ENCODE assay signal across 33 cellular contexts in the genomic region with DNA sequence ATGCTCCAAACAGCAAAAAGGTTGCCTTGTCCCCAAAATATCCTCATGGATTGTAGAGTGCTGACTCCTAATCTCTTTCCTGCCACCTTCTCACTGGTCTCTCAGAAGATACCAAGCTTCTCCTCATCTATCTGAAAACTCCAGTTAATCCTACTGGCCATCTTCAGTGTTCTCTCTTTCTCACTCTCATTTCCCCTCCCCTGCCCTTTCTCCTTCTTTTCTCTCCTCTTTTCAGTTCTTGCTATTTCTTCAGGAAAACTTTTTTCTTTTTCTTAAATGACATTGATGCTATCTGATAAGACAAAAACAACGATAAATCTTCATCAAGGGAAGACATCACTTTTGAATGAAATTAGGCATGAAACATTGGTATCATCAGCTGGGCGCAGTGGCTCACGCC.
"Had no signal": no experiment of that assay in that cellular context is flagged by ENCODE, and none has a peak within 500 bp of the region (broad histone marks: within the 10 kb centered on the region; RNA-seq: fewer than 3 reads in every experiment).

No MANE protein-coding gene starts in this region.

- H3K27me3 Mint-ChIP-seq: activated CD4-positive, alpha-beta memory T cell treated with anti-CD3 and anti-CD28 coated beads for 36 hours; activated naive CD4-positive, alpha-beta T cell treated with anti-CD3 and anti-CD28 coated beads, Interleukin-2, amount 50 U/mL, for 24 hours; activated naive CD8-positive, alpha-beta T cell treated with anti-CD3 and anti-CD28 coated beads for 36 hours; activated naive CD8-positive, alpha-beta T cell treated with anti-CD3 and anti-CD28 coated beads, Interleukin-2, amount 50 U/mL, for 24 hours; brain had no signal

- H3K36me3 ChIP-seq: adrenal gland, ascending aorta, breast epithelium, cardiac muscle cell, colonic mucosa, gastroesophageal sphincter had no signal

- FAIRE-seq: endometrium, endothelial cell of umbilical vein had no signal

- H3K4me3 Mint-ChIP-seq: activated CD4-positive, alpha-beta memory T cell treated with anti-CD3 and anti-CD28 coated beads for 36 hours; activated CD8-positive, alpha-beta memory T cell treated with anti-CD3 and anti-CD28 coated beads, Interleukin-2, amount 10 ng/mL, durations not matched to agents 7 days and 5 days; activated CD8-positive, alpha-beta T cell treated with anti-CD3 and anti-CD28 coated beads, Interleukin-2, amount 10 ng/mL, durations not matched to agents 7 days and 5 days; activated naive CD4-positive, alpha-beta T cell treated with anti-CD3 and anti-CD28 coated beads for 36 hours; activated naive CD4-positive, alpha-beta T cell treated with anti-CD3 and anti-CD28 coated beads, Interleukin-2, amount 50 U/mL, for 24 hours; activated naive CD8-positive, alpha-beta T cell treated with anti-CD3 and anti-CD28 coated beads for 36 hours; activated naive CD8-positive, alpha-beta T cell treated with anti-CD3 and anti-CD28 coated beads, Interleukin-2, amount 50 U/mL, for 24 hours; activated T-helper 1 cell treated with anti-CD3 and anti-CD28 coated beads, Interleukin-12 subunit alpha, Interleukin-12 subunit beta, Interleukin-2, Interleukin-4 antibody, amounts not matched to agents 30 ng/mL and 10 ng/mL and 1 ng/mL, durations not matched to agents 14 hours and 24 hours and 36 hours; brain had no signal

- H3K4me3 ChIP-seq: adrenal gland, ascending aorta, breast epithelium, cardiac muscle cell, colonic mucosa, esophagus squamous epithelium, gastroesophageal sphincter had no signal

- H3K9me3 Mint-ChIP-seq: activated CD4-positive, alpha-beta memory T cell treated with anti-CD3 and anti-CD28 coated beads for 36 hours; activated naive CD4-positive, alpha-beta T cell treated with anti-CD3 and anti-CD28 coated beads for 36 hours; activated naive CD4-positive, alpha-beta T cell treated with anti-CD3 and anti-CD28 coated beads, Interleukin-2, amount 50 U/mL, for 24 hours; activated naive CD8-positive, alpha-beta T cell treated with anti-CD3 and anti-CD28 coated beads for 36 hours; activated naive CD8-positive, alpha-beta T cell treated with anti-CD3 and anti-CD28 coated beads, Interleukin-2, amount 50 U/mL, for 24 hours; activated T-helper 1 cell treated with anti-CD3 and anti-CD28 coated beads, Interleukin-12 subunit alpha, Interleukin-12 subunit beta, Interleukin-2, Interleukin-4 antibody, amounts not matched to agents 30 ng/mL and 10 ng/mL and 1 ng/mL, durations not matched to agents 14 hours and 24 hours and 36 hours; activated T-helper 2 cell treated with anti-CD3 and anti-CD28 coated beads, Interferon-gamma antibody, Interleukin-2, Interleukin-4, amounts not matched to agents 10 μg/mL and 5 μg/mL and 100 μg/mL, durations not matched to agents 14 hours and 24 hours and 36 hours; brain had no signal

- H3K27ac Mint-ChIP-seq: activated CD4-positive, alpha-beta memory T cell treated with anti-CD3 and anti-CD28 coated beads for 36 hours; activated CD8-positive, alpha-beta memory T cell treated with anti-CD3 and anti-CD28 coated beads, Interleukin-2, amount 10 ng/mL, durations not matched to agents 7 days and 5 days; activated CD8-positive, alpha-beta T cell treated with anti-CD3 and anti-CD28 coated beads, Interleukin-2, amount 10 ng/mL, durations not matched to agents 7 days and 5 days; activated naive CD4-positive, alpha-beta T cell treated with anti-CD3 and anti-CD28 coated beads for 36 hours; activated naive CD4-positive, alpha-beta T cell treated with anti-CD3 and anti-CD28 coated beads, Interleukin-2, amount 50 U/mL, for 24 hours; activated naive CD8-positive, alpha-beta T cell treated with anti-CD3 and anti-CD28 coated beads for 36 hours; activated naive CD8-positive, alpha-beta T cell treated with anti-CD3 and anti-CD28 coated beads, Interleukin-2, amount 50 U/mL, for 24 hours; activated T-helper 1 cell treated with anti-CD3 and anti-CD28 coated beads, Interleukin-12 subunit alpha, Interleukin-12 subunit beta, Interleukin-2, Interleukin-4 antibody, amounts not matched to agents 30 ng/mL and 10 ng/mL and 1 ng/mL, durations not matched to agents 14 hours and 24 hours and 36 hours; activated T-helper 2 cell treated with anti-CD3 and anti-CD28 coated beads, Interferon-gamma antibody, Interleukin-2, Interleukin-4, amounts not matched to agents 10 μg/mL and 5 μg/mL and 100 μg/mL, durations not matched to agents 14 hours and 24 hours and 36 hours; brain had no signal

- H3K27me3 ChIP-seq: adrenal gland, ascending aorta, breast epithelium, cardiac muscle cell, colonic mucosa, esophagus squamous epithelium, gastroesophageal sphincter had no signal

- H3K27ac ChIP-seq: adrenal gland, ascending aorta, breast epithelium, cardiac muscle cell, colonic mucosa, epithelial cell of prostate, esophagus squamous epithelium, gastroesophageal sphincter had no signal

- H3K36me3 Mint-ChIP-seq: activated CD8-positive, alpha-beta memory T cell treated with anti-CD3 and anti-CD28 coated beads, Interleukin-2, amount 10 ng/mL, durations not matched to agents 7 days and 5 days; activated naive CD8-positive, alpha-beta T cell treated with anti-CD3 and anti-CD28 coated beads for 36 hours had no signal

- ATAC-seq: activated CD8-positive, alpha-beta memory T cell treated with anti-CD3 and anti-CD28 coated beads, Interleukin-2, amount 10 ng/mL, durations not matched to agents 7 days and 5 days; activated CD8-positive, alpha-beta T cell treated with anti-CD3 and anti-CD28 coated beads, Interleukin-2, amount 10 ng/mL, durations not matched to agents 7 days and 5 days; activated naive CD8-positive, alpha-beta T cell treated with anti-CD3 and anti-CD28 coated beads, Interleukin-2, amount 50 U/mL, for 24 hours; gastroesophageal sphincter had no signal

- H3K4me1 ChIP-seq: adrenal gland, ascending aorta, breast epithelium, colonic mucosa, esophagus squamous epithelium, gastroesophageal sphincter had no signal

- H3K9me3 ChIP-seq: adrenal gland, ascending aorta, breast epithelium, colonic mucosa, esophagus squamous epithelium, gastroesophageal sphincter had no signal

- DNase-seq: activated CD4-positive, alpha-beta memory T cell treated with anti-CD3 and anti-CD28 coated beads for 36 hours; activated CD4-positive, alpha-beta T cell treated with anti-CD3 and anti-CD28 coated beads for 1 hour; activated CD4-positive, alpha-beta T cell treated with anti-CD3 and anti-CD28 coated beads for 4 hours; activated CD8-positive, alpha-beta memory T cell treated with anti-CD3 and anti-CD28 coated beads, Interleukin-2, amount 10 ng/mL, durations not matched to agents 7 days and 5 days; activated CD8-positive, alpha-beta memory T cell treated with anti-CD3 and anti-CD28 coated beads, Interleukin-2, amount 50 U/mL, for 4 hours; activated CD8-positive, alpha-beta T cell treated with anti-CD3 and anti-CD28 coated beads, Interleukin-2, amount 10 ng/mL, durations not matched to agents 7 days and 5 days; activated effector memory CD4-positive, alpha-beta T cell treated with anti-CD3 and anti-CD28 coated beads, Interleukin-2, amount 50 U/mL, for 16 hours; activated naive CD4-positive, alpha-beta T cell treated with anti-CD3 and anti-CD28 coated beads for 36 hours; activated naive CD8-positive, alpha-beta T cell treated with anti-CD3 and anti-CD28 coated beads for 36 hours; activated naive CD8-positive, alpha-beta T cell treated with anti-CD3 and anti-CD28 coated beads, Interleukin-2, amount 50 U/mL, for 24 hours; activated T-cell treated with anti-CD3 and anti-CD28 coated beads, Interleukin-2, amount 50 U/mL, for 1 hour; activated T-cell treated with anti-CD3 and anti-CD28 coated beads, Interleukin-2, amount 50 U/mL, for 48 hours; adrenal gland; amygdala; central memory CD4-positive, alpha-beta T cell; cerebellar nuclear complex; colonic mucosa; effector CD8-positive, alpha-beta T cell; esophagus squamous epithelium; foreskin melanocyte; T-helper 1 cell; T-helper 2 cell had no signal
